ENCODE assay signal across 8 cellular contexts in genomic region chr9:126915281-126915816, GRCh38. TPM values are rescaled to one million over a fixed set of nuclear protein-coding genes. Genes with fewer than 3 reads are reported as not detected.
A peak's percentile ranks its signal among the peaks of the same experiment; 100 is the strongest.
DNase-seq lines count a peak whose midpoint lies in the region; ATAC-seq and TF ChIP-seq lines count a peak whose summit lies in the region.

No MANE protein-coding gene starts in this region.

- H3K27ac ChIP-seq in ascending aorta (no peak overlapping the region), iPS-18a (ENCODE audit: low read length) (no peak overlapping the region)

- TF ChIP-seq CTCF in ascending aorta (IDR thresholded peaks at IDR 0.05): no peak

- H3K4me1 ChIP-seq in ascending aorta (peaks cover 0 to 5% of the 10 kb centered on the region in 2 donors), iPS-18a (ENCODE audit: control insufficient read depth, low read depth, low read length) (peaks cover 19% of the 10 kb centered on the region)

- no peaks in the 10 kb centered on the region for H3K9me3 ChIP-seq in ascending aorta
- H3K9me3 ChIP-seq in iPS-18a (ENCODE audit: control insufficient read depth, low read depth, low read length): no peaks in the 10 kb centered on the region

- H3K36me3 ChIP-seq in ascending aorta (no peaks in the 10 kb centered on the region), iPS-18a (ENCODE audit: control insufficient read depth, low read depth, low read length) (no peaks in the 10 kb centered on the region)

- no peak for ATAC-seq in HG03159 (IDR thresholded peaks at IDR 0.05; ENCODE audit: unreplicated experiment)

- DNase-seq in stimulated activated CD4-positive, alpha-beta T cell treated with anti-CD3 and anti-CD28 coated beads, Interleukin-12 subunit alpha, Interleukin-12 subunit beta, amount 100 ng/mL, for 4 hours: peak; percentile 25
- DNase-seq in stimulated activated CD4-positive, alpha-beta T cell treated with anti-CD3 and anti-CD28 coated beads, Interleukin-15, amount 100 ng/mL, for 24 hours: no peak
- DNase-seq in NCI-H526 (lab: John Stamatoyannopoulos, UW): peak; percentile 35 to 88
- peak in 1 of 2 donors; percentile 67 for DNase-seq in ascending aorta (ENCODE audit: low spot score in 2 of 2)
- DNase-seq in stimulated activated CD4-positive, alpha-beta T cell treated with anti-CD3 and anti-CD28 coated beads, Interleukin-2, amount 100 ng/mL, for 48 hours: peak; percentile 3 to 4
- no peak for DNase-seq in dedifferentiated amniotic fluid mesenchymal stem cell (ENCODE audit: extremely low spot score)

- peak overlapping the region; percentile 74 to 77 for H3K4me3 ChIP-seq in ascending aorta
- peak overlapping the region; percentile 63 for H3K4me3 ChIP-seq in iPS-18a (ENCODE audit: low read length)

- intact Hi-C loops in ascending aorta (cut with DNase I): loop anchor here (2.0 kb wide), 1 partner anchor 55 kb away; the partner anchor contains the start of gene ZBTB34

- no peaks in the 10 kb centered on the region for H3K27me3 ChIP-seq in ascending aorta
- H3K27me3 ChIP-seq in iPS-18a (ENCODE audit: control insufficient read depth, insufficient read depth, low read length): peaks cover 32% of the 10 kb centered on the region

- no peak overlapping the region for H3K9ac ChIP-seq in iPS-18a (ENCODE audit: low read length)

RNA-seq across cellular contexts. Expression of gene RALGPS1, which starts 0.8 kb away (rescaled TPM):
- 9.8 TPM for total RNA-seq in ascending aorta

RNA-seq across cellular contexts. Expression of gene ZBTB34, which starts 54.9 kb away (rescaled TPM):
- total RNA-seq in ascending aorta: 8.9 TPM

Comparison
In these comparisons a context has a peak if more than half of its experiments do, and no peak if none do; other contexts are left out.
1. DNase-seq: peak in stimulated activated CD4-positive, alpha-beta T cell treated with anti-CD3 and anti-CD28 coated beads, Interleukin-12 subunit alpha, Interleukin-12 subunit beta, amount 100 ng/mL, for 4 hours (single experiment), NCI-H526 (2 of 2) and stimulated activated CD4-positive, alpha-beta T cell treated with anti-CD3 and anti-CD28 coated beads, Interleukin-2, amount 100 ng/mL, for 48 hours (2 of 2); none in stimulated activated CD4-positive, alpha-beta T cell treated with anti-CD3 and anti-CD28 coated beads, Interleukin-15, amount 100 ng/mL, for 24 hours (single experiment) and dedifferentiated amniotic fluid mesenchymal stem cell (single experiment).